ENCODE assay signal across 16 cellular contexts in genomic region chr6:35796236-35796635, GRCh38. TPM values are rescaled to one million over a fixed set of nuclear protein-coding genes. Genes with fewer than 3 reads are reported as not detected.
DNase-seq lines count a peak whose midpoint lies in the region; ATAC-seq and TF ChIP-seq lines count a peak whose summit lies in the region.
"Had no signal": no experiment of that assay in that cellular context is flagged by ENCODE, and none has a peak within 500 bp of the region (broad histone marks: within the 10 kb centered on the region; RNA-seq: fewer than 3 reads in every experiment).

No MANE protein-coding gene starts in this region.

- no peak for ATAC-seq in PC-3
- no peak for ATAC-seq in body of pancreas
- ATAC-seq in GM21367 (IDR thresholded peaks at IDR 0.05; ENCODE audit: unreplicated experiment), result no peak
- ATAC-seq: GM12878 had no signal

- in situ Hi-C loops in GM13977 (cut with MboI; ENCODE audit: low pct_unique_long_range_greater_than_20kb, low sequenced_read_pairs, unreplicated experiment), result no loop called here

- no peak overlapping the region for H3K4me3 ChIP-seq in PC-3 (ENCODE audit: low read length)
- H3K4me3 ChIP-seq in body of pancreas, result peak overlapping the region; percentile 68 to 79
- H3K4me3 ChIP-seq: BLaER1, GM12878 had no signal

- peaks cover 12% of the 10 kb centered on the region for H3K27me3 Mint-ChIP-seq in neural crest cell (ENCODE audit: low read depth)

- no peaks in the 10 kb centered on the region for H3K4me1 Mint-ChIP-seq in neural crest cell
- H3K4me1 Mint-ChIP-seq: CD4-positive, CD25-positive, alpha-beta regulatory T cell had no signal

- 30% methylated on average over 4 of the region's 4 CpGs for WGBS in body of pancreas, 2 donors

- no peak overlapping the region for H3K9ac ChIP-seq in PC-3 (ENCODE audit: low read length)
- H3K9ac ChIP-seq: BLaER1 had no signal

- CTCF ChIA-PET in PC-3 (lab: Charles Lee), result no interaction called here

- TF ChIP-seq CTCF in GM10266 (IDR thresholded peaks at IDR 0.05; ENCODE audit: control insufficient read depth, insufficient read depth, low read depth, missing control alignments) (no peak), PC-3 (conservative IDR thresholded peaks at IDR 0.05; ENCODE audit: low read depth, low read length) (no peak), body of pancreas (IDR thresholded peaks at IDR 0.05) (no peak), neural crest cell (conservative IDR thresholded peaks at IDR 0.05) (no peak), GM13977 (IDR thresholded peaks at IDR 0.05; ENCODE audit: extremely low read depth, insufficient read depth, missing control alignments) (no peak)

- no TSS peak for BruUV-seq in PC-3 (replicated peaks; lab: Mats Ljungman, UMichigan)

- H2AFZ ChIP-seq in PC-3 (ENCODE audit: low read length), result no peak overlapping the region

- POLR2A ChIA-PET in PC-3 (lab: Charles Lee; ENCODE audit: unreplicated experiment), result no interaction called here

- no peaks in the 10 kb centered on the region for H3K79me2 ChIP-seq in PC-3 (ENCODE audit: low read length)

- no peaks in the 10 kb centered on the region for H3K4me1 ChIP-seq in PC-3 (ENCODE audit: insufficient read depth, low read length)
- peaks cover 45% of the 10 kb centered on the region for H3K4me1 ChIP-seq in body of pancreas

- DNase-seq in GM10266 (ENCODE audit: extremely low spot score) (peak; percentile 20), PC-3 (peak; percentile 17), body of pancreas (peak in 3 of 4 donors; percentile 15 to 25 (median 23)), neural crest cell (ENCODE audit: low read depth, low spot score) (no peak), GM13977 (ENCODE audit: low spot score) (no peak)
- DNase-seq in activated CD8-positive, alpha-beta memory T cell treated with anti-CD3 and anti-CD28 coated beads, Interleukin-2, amount 50 U/mL, for 4 hours, result no peak
- DNase-seq: 8988T; AML-193; Calu3; CD4-positive, CD25-positive, alpha-beta regulatory T cell; DMS 273 treated with DMSO at 0.1 percent for 48 hours had no signal

- H3K9me3 Mint-ChIP-seq in neural crest cell, result no peaks in the 10 kb centered on the region
- H3K9me3 Mint-ChIP-seq: CD4-positive, CD25-positive, alpha-beta regulatory T cell had no signal

- no peak overlapping the region for H3K4me2 ChIP-seq in PC-3 (ENCODE audit: low read length)
- H3K4me2 ChIP-seq: BLaER1 had no signal

- no peak overlapping the region for H3K4me3 Mint-ChIP-seq in neural crest cell
- H3K4me3 Mint-ChIP-seq: CD4-positive, CD25-positive, alpha-beta regulatory T cell had no signal

- H3K9me3 ChIP-seq in PC-3 (ENCODE audit: low read length) (no peaks in the 10 kb centered on the region), body of pancreas (no peaks in the 10 kb centered on the region)
- H3K9me3 ChIP-seq: BLaER1 had no signal

- H3K36me3 Mint-ChIP-seq in neural crest cell (ENCODE audit: low read depth), result no peaks in the 10 kb centered on the region
- H3K36me3 Mint-ChIP-seq: CD4-positive, CD25-positive, alpha-beta regulatory T cell had no signal

- H4K20me1 ChIP-seq in PC-3 (ENCODE audit: low read length), result no peaks in the 10 kb centered on the region
- H4K20me1 ChIP-seq: BLaER1 had no signal

- H3K27ac ChIP-seq in PC-3 (ENCODE audit: low read length), result no peak overlapping the region
- H3K27ac ChIP-seq in body of pancreas, result peak overlapping the region; percentile 92 to 100 (median 97)
- H3K27ac ChIP-seq: BLaER1, HL-60 had no signal

- peak overlapping the region; percentile 43 for H3K27ac Mint-ChIP-seq in neural crest cell (ENCODE audit: unreplicated experiment)
- H3K27ac Mint-ChIP-seq: CD4-positive, CD25-positive, alpha-beta regulatory T cell had no signal

- H3K36me3 ChIP-seq in PC-3 (ENCODE audit: low read depth, low read length) (no peaks in the 10 kb centered on the region), body of pancreas (replicated peaks in 1 of 2; ENCODE audit: insufficient read depth in 1 of 2, low read depth in 2 of 2) (peaks cover 0 to 10% of the 10 kb centered on the region in 2 donors)
- H3K36me3 ChIP-seq: BLaER1 had no signal

- no peaks in the 10 kb centered on the region for H3F3A ChIP-seq in PC-3 (ENCODE audit: low read length, unreplicated experiment)

- intact Hi-C loops in PC-3 (cut with micrococcal nuclease), result no loop called here
- intact Hi-C loops in body of pancreas (cut with DNase I), result no loop called here

- H3K27me3 ChIP-seq in PC-3 (ENCODE audit: low read length) (no peaks in the 10 kb centered on the region), body of pancreas (no peaks in the 10 kb centered on the region)
- H3K27me3 ChIP-seq: BLaER1 had no signal

- no peak for TF ChIP-seq POLR2A in body of pancreas (IDR thresholded peaks at IDR 0.05)

- no peaks in the 10 kb centered on the region for H3K9me2 ChIP-seq in PC-3 (replicated peaks; ENCODE audit: low read length)

RNA-seq across cellular contexts. Expression of gene CLPS, which starts 0.9 kb away (rescaled TPM):
- not detected in 2 replicates for total RNA-seq in PC-3 (2014; rRNA removed)
- over 10,000 TPM; 21,261 to 26,491 TPM for total RNA-seq in body of pancreas
- total RNA-seq in neural crest cell, result not detected in 2 replicates
- total RNA-seq: Calu3; CD4-positive, CD25-positive, alpha-beta regulatory T cell; Daoy had no signal

RNA-seq across cellular contexts. Expression of gene LHFPL5, which starts 8.9 kb away (rescaled TPM):
- not detected in 2 replicates for total RNA-seq in PC-3 (2014; rRNA removed)
- 1 to 10 TPM; 5.6 to 6.2 TPM for total RNA-seq in body of pancreas
- not detected in 2 replicates for total RNA-seq in neural crest cell
- total RNA-seq: CD4-positive, CD25-positive, alpha-beta regulatory T cell; Daoy had no signal

RNA-seq across cellular contexts. Expression of gene CLPSL1, which starts 15.4 kb away (rescaled TPM):
- total RNA-seq in PC-3 (2014; rRNA removed), result not detected in 2 replicates
- total RNA-seq in body of pancreas, result 10 to 100 TPM in 1 of 2 donors, 1 to 10 TPM in 1; 7.8 to 11.9 TPM
- not detected in 2 replicates for total RNA-seq in neural crest cell
- total RNA-seq: Calu3; CD4-positive, CD25-positive, alpha-beta regulatory T cell; Daoy; GM12878 had no signal

RNA-seq across cellular contexts. Expression of gene CLPSL2, which starts 19.8 kb away (rescaled TPM):
- not detected in 2 replicates for total RNA-seq in PC-3 (2014; rRNA removed)
- total RNA-seq in body of pancreas, result not detected
- not detected in 2 replicates for total RNA-seq in neural crest cell
- total RNA-seq: Calu3; CD4-positive, CD25-positive, alpha-beta regulatory T cell; Daoy had no signal

RNA-seq across cellular contexts. Expression of gene ARMC12, which starts 59.4 kb away (rescaled TPM):
- total RNA-seq in PC-3 (2014; rRNA removed), result 0.75 TPM in 1 of 2 replicates, not detected in the other
- total RNA-seq in body of pancreas, result under 1 TPM in 1 of 2 donors, not detected in 1; 0.26 TPM
- total RNA-seq in neural crest cell, result 2.7 and 2.9 TPM in 2 replicates
- total RNA-seq: Calu3 had no signal

Comparison
In these comparisons a context has a peak if more than half of its experiments do, and no peak if none do; other contexts are left out.
1. DNase-seq: peak in GM10266 (single experiment), PC-3 (single experiment) and body of pancreas (3 of 4); none in neural crest cell (single experiment), activated CD8-positive, alpha-beta memory T cell treated with anti-CD3 and anti-CD28 coated beads, Interleukin-2, amount 50 U/mL, for 4 hours (single experiment) and GM13977 (single experiment).
2. RNA of gene CLPS, which starts 0.9 kb away (total RNA-seq): 21,261 to 26,491 TPM in body of pancreas; not detected in PC-3 and not detected in neural crest cell; every median in the first group is over 1,000 times any median in the second.